9 cellular contexts compared by ENCODE assay signal in the genomic region with DNA sequence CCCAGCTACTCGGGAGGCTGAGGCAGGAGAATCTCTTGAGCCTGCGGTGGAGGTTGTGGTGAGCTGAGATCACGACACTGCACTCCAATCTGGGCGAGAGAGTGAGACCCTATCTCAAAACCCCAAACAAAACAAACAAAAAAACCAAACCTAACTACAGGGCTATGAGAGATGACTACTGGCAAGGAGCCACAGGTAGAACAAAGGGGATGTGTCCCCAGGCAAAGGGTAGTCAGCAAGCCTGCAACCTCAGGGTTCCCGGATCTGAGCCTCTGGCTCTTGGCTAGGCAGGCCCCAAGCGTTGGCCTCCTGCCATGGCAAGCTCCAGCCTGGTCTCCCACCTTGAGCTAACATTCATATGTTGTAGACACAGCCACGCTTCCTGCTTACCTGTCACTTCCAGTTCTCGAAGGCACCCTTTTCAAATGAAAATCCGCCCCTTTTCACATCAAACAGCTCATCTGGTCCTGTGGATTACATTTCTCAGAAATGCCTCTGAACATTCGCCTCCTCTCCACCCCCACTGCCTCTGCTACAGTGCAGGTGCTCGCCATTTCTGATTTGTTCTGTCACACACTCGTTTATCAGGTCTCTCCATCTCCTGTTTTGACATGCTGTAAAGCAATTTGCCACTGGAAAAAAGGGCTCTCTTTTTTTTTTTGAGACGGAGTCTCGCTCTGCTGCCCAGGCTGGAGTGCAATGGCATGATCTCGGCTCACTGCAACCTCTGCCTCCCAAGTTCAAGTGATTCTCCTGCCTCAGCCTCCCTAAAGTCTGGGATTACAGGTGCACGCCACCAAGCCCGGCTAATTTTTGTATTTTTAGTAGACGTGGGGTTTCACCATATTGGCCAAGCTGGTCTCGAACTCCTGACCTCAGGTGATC. TPM values are rescaled to one million over a fixed set of nuclear protein-coding genes. Genes with fewer than 3 reads are reported as not detected.
DNase-seq lines count a peak whose midpoint lies in the region; ATAC-seq and TF ChIP-seq lines count a peak whose summit lies in the region.
"Had no signal": no experiment of that assay in that cellular context is flagged by ENCODE, and none has a peak within 500 bp of the region (broad histone marks: within the 10 kb centered on the region; RNA-seq: fewer than 3 reads in every experiment).

No MANE protein-coding gene starts in this region.

- no peaks in the 10 kb centered on the region for H3K27me3 Mint-ChIP-seq in CD4-positive, alpha-beta memory T cell
- no peaks in the 10 kb centered on the region for H3K27me3 Mint-ChIP-seq in activated T-cell treated with anti-CD3 and anti-CD28 coated beads, Interleukin-2, amount 50 U/mL, for 4 hours (ENCODE audit: low read depth)

- whole genome bisulfite sequencing in right lobe of liver (ENCODE audit: insufficient coverage, low coverage, low lambda C conversion rate, missing lambda C conversion rate) = 76% methylated on average over 15 of the region's 19 CpGs

- no peaks in the 10 kb centered on the region for H3K9me3 Mint-ChIP-seq in CD4-positive, alpha-beta memory T cell
- no peaks in the 10 kb centered on the region for H3K9me3 Mint-ChIP-seq in activated T-cell treated with anti-CD3 and anti-CD28 coated beads, Interleukin-2, amount 50 U/mL, for 4 hours

- H3K4me3 Mint-ChIP-seq in CD4-positive, alpha-beta memory T cell = peak overlapping the region; percentile 51 to 82 (median 74)
- peak overlapping the region; percentile 59 for H3K4me3 Mint-ChIP-seq in activated T-cell treated with anti-CD3 and anti-CD28 coated beads, Interleukin-2, amount 50 U/mL, for 4 hours
- H3K4me3 Mint-ChIP-seq: neural crest cell had no signal

- intact Hi-C loops in CD4-positive, alpha-beta memory T cell (cut with micrococcal nuclease) = loop anchor here (1.0 kb wide), 1 partner anchor 13 kb away; no protein-coding TSS in a partner anchor
- intact Hi-C loops in right lobe of liver (cut with DNase I) = no loop called here
- intact Hi-C loops in posterior vena cava (cut with DNase I) = no loop called here

- ATAC-seq in activated T-cell treated with anti-CD3 and anti-CD28 coated beads, Interleukin-2, amount 50 U/mL, for 4 hours = peak; percentile 90 to 91
- peak in 3 of 4 donors; percentile 19 to 61 (median 59) for ATAC-seq in right lobe of liver
- ATAC-seq in GM19452 (IDR thresholded peaks at IDR 0.05; ENCODE audit: unreplicated experiment) = no peak
- no peak for ATAC-seq in SK-N-SH treated with all-trans-retinoic acid at 6 μM for 48 hours

- CTCF ChIA-PET in CD4-positive, alpha-beta memory T cell (lab: Charles Lee; ENCODE audit: partially characterized antibody) = interaction anchor here (1.6 kb wide), 1 partner anchor 10 kb away, joined by 7 read pairs; no protein-coding TSS in a partner anchor

- no peak overlapping the region for H3K4me3 ChIP-seq in CD4-positive, alpha-beta memory T cell (ENCODE audit: low read length in 2 of 2)
- no peak overlapping the region for H3K4me3 ChIP-seq in right lobe of liver

- no peaks in the 10 kb centered on the region for H3K9me3 ChIP-seq in CD4-positive, alpha-beta memory T cell (ENCODE audit: control insufficient read depth in 1 of 2, low read length in 2 of 2)
- no peaks in the 10 kb centered on the region for H3K9me3 ChIP-seq in right lobe of liver

- H3K4me1 ChIP-seq in CD4-positive, alpha-beta memory T cell (ENCODE audit: insufficient read depth, low read length) = peaks cover 32% of the 10 kb centered on the region
- peaks cover 0 to 3% (median 0%) of the 10 kb centered on the region in 4 donors for H3K4me1 ChIP-seq in right lobe of liver

- TF ChIP-seq POLR2A in right lobe of liver (IDR thresholded peaks at IDR 0.05) = no peak

- H3K27me3 ChIP-seq in CD4-positive, alpha-beta memory T cell (ENCODE audit: insufficient read depth, low read length) = no peaks in the 10 kb centered on the region
- H3K27me3 ChIP-seq in right lobe of liver = no peaks in the 10 kb centered on the region

- H3K36me3 Mint-ChIP-seq in CD4-positive, alpha-beta memory T cell = peaks cover 2 to 7% of the 10 kb centered on the region in 2 donors
- H3K36me3 Mint-ChIP-seq in activated T-cell treated with anti-CD3 and anti-CD28 coated beads, Interleukin-2, amount 50 U/mL, for 4 hours (ENCODE audit: insufficient read depth) = no peaks in the 10 kb centered on the region

- H3K27ac Mint-ChIP-seq in CD4-positive, alpha-beta memory T cell = peak overlapping the region; percentile 84 to 97 (median 91)

- H3K36me3 ChIP-seq in CD4-positive, alpha-beta memory T cell (ENCODE audit: insufficient read depth, low read length) = no peaks in the 10 kb centered on the region
- no peaks in the 10 kb centered on the region for H3K36me3 ChIP-seq in right lobe of liver

- no peak for TF ChIP-seq CTCF in right lobe of liver (IDR thresholded peaks at IDR 0.05)

- POLR2A ChIA-PET in CD4-positive, alpha-beta memory T cell (lab: Charles Lee; ENCODE audit: partially characterized antibody) = interaction anchor here (1.1 to 3.8 kb wide), 6 partner anchors 10 to 120 kb away, joined by 3 to 15 read pairs (median 7); partner anchors contain the start of genes ACTR3 and SLC35F5

- H3K4me1 Mint-ChIP-seq in CD4-positive, alpha-beta memory T cell = peaks cover 28 to 47% (median 38%) of the 10 kb centered on the region in 4 donors
- peaks cover 43% of the 10 kb centered on the region for H3K4me1 Mint-ChIP-seq in activated T-cell treated with anti-CD3 and anti-CD28 coated beads, Interleukin-2, amount 50 U/mL, for 4 hours (ENCODE audit: low read depth)
- H3K4me1 Mint-ChIP-seq: neural crest cell had no signal

- DNase-seq in CD4-positive, alpha-beta memory T cell = peak; percentile 72 to 86 (median 81)
- DNase-seq in NCI-H510A treated with DMSO at 0.1 percent for 48 hours (lab: John Stamatoyannopoulos, UW) = peak; percentile 10
- peak; percentile 61 for DNase-seq in activated T-cell treated with anti-CD3 and anti-CD28 coated beads, Interleukin-2, amount 50 U/mL, for 4 hours
- DNase-seq in right lobe of liver = peak in 1 of 3 donors; percentile 33
- peak; percentile 77 for DNase-seq in stimulated activated naive CD4-positive, alpha-beta T cell treated with Interleukin-2 at 50 U/mL for 16 hours (lab: John Stamatoyannopoulos, UW)
- no peak for DNase-seq in posterior vena cava (ENCODE audit: low spot score)

- peak overlapping the region; percentile 51 for H3K27ac ChIP-seq in CD4-positive, alpha-beta memory T cell (ENCODE audit: low read depth, low read length)
- H3K27ac ChIP-seq in right lobe of liver = no peak overlapping the region

TF ChIP-seq in SK-N-SH treated with all-trans-retinoic acid at 6 μM for 48 hours, 23 proteins besides CTCF, POLR2A, EP300 and RAD21:
- TF ChIP-seq, protein P1, sequence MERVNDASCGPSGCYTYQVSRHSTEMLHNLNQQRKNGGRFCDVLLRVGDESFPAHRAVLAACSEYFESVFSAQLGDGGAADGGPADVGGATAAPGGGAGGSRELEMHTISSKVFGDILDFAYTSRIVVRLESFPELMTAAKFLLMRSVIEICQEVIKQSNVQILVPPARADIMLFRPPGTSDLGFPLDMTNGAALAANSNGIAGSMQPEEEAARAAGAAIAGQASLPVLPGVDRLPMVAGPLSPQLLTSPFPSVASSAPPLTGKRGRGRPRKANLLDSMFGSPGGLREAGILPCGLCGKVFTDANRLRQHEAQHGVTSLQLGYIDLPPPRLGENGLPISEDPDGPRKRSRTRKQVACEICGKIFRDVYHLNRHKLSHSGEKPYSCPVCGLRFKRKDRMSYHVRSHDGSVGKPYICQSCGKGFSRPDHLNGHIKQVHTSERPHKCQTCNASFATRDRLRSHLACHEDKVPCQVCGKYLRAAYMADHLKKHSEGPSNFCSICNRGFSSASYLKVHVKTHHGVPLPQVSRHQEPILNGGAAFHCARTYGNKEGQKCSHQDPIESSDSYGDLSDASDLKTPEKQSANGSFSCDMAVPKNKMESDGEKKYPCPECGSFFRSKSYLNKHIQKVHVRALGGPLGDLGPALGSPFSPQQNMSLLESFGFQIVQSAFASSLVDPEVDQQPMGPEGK (CRISPR knock-in tag; IDR thresholded peaks at IDR 0.05; ENCODE audit: borderline replicate concordance) = no peak
- no peak for TF ChIP-seq RARB (CRISPR knock-in tag; IDR thresholded peaks at IDR 0.05)
- TF ChIP-seq ZNF8 (CRISPR knock-in tag; IDR thresholded peaks at IDR 0.05) = no peak
- TF ChIP-seq ZNF70 (CRISPR knock-in tag; IDR thresholded peaks at IDR 0.05) = no peak
- no peak for TF ChIP-seq CSDC2 (CRISPR knock-in tag; IDR thresholded peaks at IDR 0.05)
- no peak for TF ChIP-seq BACH2 (CRISPR knock-in tag; IDR thresholded peaks at IDR 0.05; ENCODE audit: borderline replicate concordance)

RNA-seq across cellular contexts. Expression of gene ACTR3, which starts 13.1 kb away (rescaled TPM):
- total RNA-seq in CD4-positive, alpha-beta memory T cell = 100 to 1,000 TPM; 247 to 251 TPM
- 100 to 1,000 TPM; 541 to 567 TPM for polyA plus RNA-seq in CD4-positive, alpha-beta memory T cell
- total RNA-seq in activated T-cell treated with anti-CD3 and anti-CD28 coated beads, Interleukin-2, amount 50 U/mL, for 4 hours = 100 to 1,000 TPM; 517 to 534 (median 529) TPM
- total RNA-seq in right lobe of liver = 100 to 1,000 TPM in 1 of 6 experiments, 10 to 100 TPM in 5; 44.1 to 108 (median 66.2) TPM
- total RNA-seq in posterior vena cava = 100 to 1,000 TPM; 322 to 408 TPM

Comparison
In these comparisons a context has a peak if more than half of its experiments do, and no peak if none do; other contexts are left out.
1. ATAC-seq: peak in activated T-cell treated with anti-CD3 and anti-CD28 coated beads, Interleukin-2, amount 50 U/mL, for 4 hours (2 of 2) and right lobe of liver (3 of 4); none in GM19452 (single experiment) and SK-N-SH treated with all-trans-retinoic acid at 6 μM for 48 hours (single experiment).